Comparison of ENCODE assay signal across 8 cellular contexts in genomic region chr2:204325468-204325867, GRCh38.
DNase-seq lines count a peak whose midpoint lies in the region; ATAC-seq, FAIRE-seq and TF ChIP-seq lines count a peak whose summit lies in the region.

No MANE protein-coding gene starts in this region.

- no peaks in the 10 kb centered on the region for H4K20me1 ChIP-seq in H1 (replicated peaks in 1 of 2; ENCODE audit: control insufficient read depth in 1 of 2, insufficient read depth in 2 of 2, low read length in 2 of 2)

- no peak for TF ChIP-seq EP300 in H1 (IDR thresholded peaks at IDR 0.05; ENCODE audit: borderline replicate concordance in 1 of 2, low read depth in 2 of 2, low read length in 2 of 2)

- no peak overlapping the region for H2AFZ ChIP-seq in H1 (ENCODE audit: low read length)

- peaks cover 0 to 3% (median 0%) of the 10 kb centered on the region in 4 experiments; a peak in 2 of 7 replicates for H3K4me1 ChIP-seq in H1 (replicated peaks in 1 of 4; ENCODE audit: control insufficient read depth in 3 of 4, insufficient read depth in 4 of 4, low read length in 3 of 4)

- no peak for TF ChIP-seq POLR2A in H1 (IDR thresholded peaks at IDR 0.05; ENCODE audit: control extremely low read depth in 1 of 2, low read depth in 2 of 2, low read length in 2 of 2)

- CTCF ChIA-PET in H1 (lab: Charles Lee; ENCODE audit: partially characterized antibody) = interaction anchor here (1.0 to 4.2 kb wide), 7 partner anchors 58 to 367 kb away, joined by 3 to 34 read pairs (median 5); no protein-coding TSS in a partner anchor

- no peaks in the 10 kb centered on the region for H3K36me3 Mint-ChIP-seq in mesothelial cell of epicardium
- no peaks in the 10 kb centered on the region for H3K36me3 Mint-ChIP-seq in stimulated activated memory B cell treated with anti-CD40 and anti-IgM and Interleukin-4, amounts not matched to agents 10 μg/mL and 1 μg/mL and 100 μg/mL, for 72 hours

- ATAC-seq in GM19452 (IDR thresholded peaks at IDR 0.05; ENCODE audit: unreplicated experiment) = peak; percentile 75
- ATAC-seq in HG03571 (IDR thresholded peaks at IDR 0.05; ENCODE audit: unreplicated experiment) = peak; percentile 74
- ATAC-seq in stimulated activated memory B cell treated with anti-CD40 and anti-IgM and Interleukin-4, amounts not matched to agents 10 μg/mL and 1 μg/mL and 100 μg/mL, for 72 hours = peak; percentile 50

- no peak overlapping the region for H3K4me3 Mint-ChIP-seq in mesothelial cell of epicardium
- H3K4me3 Mint-ChIP-seq in stimulated activated memory B cell treated with anti-CD40 and anti-IgM and Interleukin-4, amounts not matched to agents 10 μg/mL and 1 μg/mL and 100 μg/mL, for 72 hours = no peak overlapping the region

- no peak overlapping the region for H3K23ac ChIP-seq in H1 (ENCODE audit: insufficient read length)

- H3K18ac ChIP-seq in H1 (ENCODE audit: extremely low read depth, low read length) = no peak overlapping the region

- H2BK15ac ChIP-seq in H1 (ENCODE audit: low read length) = no peak overlapping the region

- no peak overlapping the region for H3K14ac ChIP-seq in H1 (ENCODE audit: insufficient read length)

- TF ChIP-seq RAD21 in H1 (IDR thresholded peaks at IDR 0.05 in 1 of 2, conservative IDR thresholded peaks at IDR 0.05 in 1 of 2; ENCODE audit: low read depth in 2 of 2, low read length in 2 of 2) = peak; percentile 95 to 96

- no peaks in the 10 kb centered on the region for H3K36me3 ChIP-seq in H1 (ENCODE audit: control insufficient read depth in 2 of 4, insufficient read depth in 4 of 4, low read length in 3 of 4)

- POLR2A ChIA-PET in H1 (lab: Charles Lee; ENCODE audit: partially characterized antibody) = no interaction called here

- no peak overlapping the region for H4K8ac ChIP-seq in H1 (ENCODE audit: extremely low read depth, insufficient read depth, low read length)

- no peak overlapping the region for H3K4me2 ChIP-seq in H1 (ENCODE audit: insufficient read depth in 1 of 2, low read depth in 2 of 2, low read length in 2 of 2)

- H2BK120ac ChIP-seq in H1 (replicated peaks; ENCODE audit: low read depth, low read length) = no peak overlapping the region

- peak; percentile 73 for DNase-seq in COR-L47 (lab: John Stamatoyannopoulos, UW)
- peak; percentile 60 for DNase-seq in NCI-H526 treated with DMSO at 0.1 percent for 48 hours (lab: John Stamatoyannopoulos, UW)
- DNase-seq in activated CD4-positive, alpha-beta T cell treated with anti-CD3 and anti-CD28 coated beads, Interleukin-2, amount 50 U/mL, for 4 hours = peak; percentile 34 to 38
- peak; percentile 44 to 67 for DNase-seq in H1 (ENCODE audit: low read depth in 1 of 2, low spot score in 2 of 2)
- peak; percentile 35 to 75 for DNase-seq in mesothelial cell of epicardium (ENCODE audit: low spot score in 2 of 2, unreplicated experiment in 2 of 2)

- no peak overlapping the region for H3K56ac ChIP-seq in H1 (replicated peaks; ENCODE audit: insufficient read length, low read depth, low read length)

- H3K9me3 ChIP-seq in H1 (ENCODE audit: insufficient read depth in 2 of 2, low read depth in 1 of 2, low read length in 1 of 2) = no peaks in the 10 kb centered on the region

- no peaks in the 10 kb centered on the region for H3K79me1 ChIP-seq in H1 (ENCODE audit: low read depth, low read length)

- no peaks in the 10 kb centered on the region for H3K79me2 ChIP-seq in H1 (ENCODE audit: control insufficient read depth in 1 of 2, insufficient read depth in 2 of 2, low read length in 2 of 2)

- no peak overlapping the region for H4K91ac ChIP-seq in H1 (replicated peaks; ENCODE audit: insufficient read length, low read length)

- 28% methylated on average over 7 of the region's 7 CpGs; no CpG with 5 or more reads in 1 of the 2 experiments for WGBS in H1 (ENCODE audit: extremely low coverage in 1 of 2, insufficient coverage in 1 of 2, insufficient read length in 1 of 2, insufficient replicate concordance in 2 of 2, low coverage in 1 of 2, low lambda C conversion rate in 2 of 2, missing lambda C conversion rate in 1 of 2), 2 experiments

- no peak overlapping the region for H3K27ac ChIP-seq in H1 (ENCODE audit: low read depth, low read length)

- H2BK20ac ChIP-seq in H1 (ENCODE audit: low read length) = no peak overlapping the region

- peaks cover 2% of the 10 kb centered on the region for H3K4me1 Mint-ChIP-seq in mesothelial cell of epicardium
- H3K4me1 Mint-ChIP-seq in stimulated activated memory B cell treated with anti-CD40 and anti-IgM and Interleukin-4, amounts not matched to agents 10 μg/mL and 1 μg/mL and 100 μg/mL, for 72 hours = no peaks in the 10 kb centered on the region

- no peak overlapping the region for H3K4ac ChIP-seq in H1 (replicated peaks; ENCODE audit: insufficient read length, low read depth, low read length)

- H3K4me3 ChIP-seq in H1 (ENCODE audit: extremely low read depth in 1 of 4, insufficient read depth in 2 of 4, low read depth in 3 of 4, low read length in 4 of 4) = no peak overlapping the region

- H3K23me2 ChIP-seq in H1 (ENCODE audit: low read depth, low read length) = no peaks in the 10 kb centered on the region

- H2BK5ac ChIP-seq in H1 (ENCODE audit: low read depth, low read length) = no peak overlapping the region

- H3K27ac Mint-ChIP-seq in mesothelial cell of epicardium = no peak overlapping the region
- H3K27ac Mint-ChIP-seq in stimulated activated memory B cell treated with anti-CD40 and anti-IgM and Interleukin-4, amounts not matched to agents 10 μg/mL and 1 μg/mL and 100 μg/mL, for 72 hours = no peak overlapping the region

- H2BK12ac ChIP-seq in H1 (ENCODE audit: low read depth, low read length) = no peak overlapping the region

- no peak overlapping the region for H3K9ac ChIP-seq in H1 (replicated peaks in 1 of 4; ENCODE audit: extremely low read depth in 1 of 4, low read depth in 3 of 4, low read length in 3 of 4)

- no peaks in the 10 kb centered on the region for H3K27me3 Mint-ChIP-seq in mesothelial cell of epicardium (ENCODE audit: low read depth)
- no peaks in the 10 kb centered on the region for H3K27me3 Mint-ChIP-seq in stimulated activated memory B cell treated with anti-CD40 and anti-IgM and Interleukin-4, amounts not matched to agents 10 μg/mL and 1 μg/mL and 100 μg/mL, for 72 hours

- H2AK5ac ChIP-seq in H1 (ENCODE audit: low read depth, low read length) = no peak overlapping the region

- H4K5ac ChIP-seq in H1 (ENCODE audit: insufficient read length, low read depth, low read length) = no peak overlapping the region

- no peaks in the 10 kb centered on the region for H3K9me3 Mint-ChIP-seq in mesothelial cell of epicardium
- no peaks in the 10 kb centered on the region for H3K9me3 Mint-ChIP-seq in stimulated activated memory B cell treated with anti-CD40 and anti-IgM and Interleukin-4, amounts not matched to agents 10 μg/mL and 1 μg/mL and 100 μg/mL, for 72 hours

- H3K27me3 ChIP-seq in H1 (replicated peaks in 1 of 4; ENCODE audit: control insufficient read depth in 3 of 4, extremely low read depth in 1 of 4, insufficient read depth in 3 of 4, low read length in 3 of 4) = no peaks in the 10 kb centered on the region

- peak; percentile 84 for FAIRE-seq in H1 (lab: Jason Lieb, UNC)

- TF ChIP-seq CTCF in H1 (IDR thresholded peaks at IDR 0.05; ENCODE audit: control extremely low read depth in 1 of 3, insufficient read depth in 1 of 3, low read depth in 1 of 3, low read length in 3 of 3) (peak; percentile 10 to 72 (median 71)), mesothelial cell of epicardium (IDR thresholded peaks at IDR 0.05; ENCODE audit: unreplicated experiment) (peak; percentile 99)

TF ChIP-seq in H1, 55 proteins besides CTCF, POLR2A, EP300 and RAD21:
- TF ChIP-seq CEBPB (IDR thresholded peaks at IDR 0.05; ENCODE audit: low read depth, low read length) (peak; percentile 44; the same call in 1 of the 2 replicates), RFX5 (IDR thresholded peaks at IDR 0.05; ENCODE audit: borderline replicate concordance, low read depth, low read length) (no peak)
TF ChIP-seq in H1: peak in this region for 1.
